In the genomic region with DNA sequence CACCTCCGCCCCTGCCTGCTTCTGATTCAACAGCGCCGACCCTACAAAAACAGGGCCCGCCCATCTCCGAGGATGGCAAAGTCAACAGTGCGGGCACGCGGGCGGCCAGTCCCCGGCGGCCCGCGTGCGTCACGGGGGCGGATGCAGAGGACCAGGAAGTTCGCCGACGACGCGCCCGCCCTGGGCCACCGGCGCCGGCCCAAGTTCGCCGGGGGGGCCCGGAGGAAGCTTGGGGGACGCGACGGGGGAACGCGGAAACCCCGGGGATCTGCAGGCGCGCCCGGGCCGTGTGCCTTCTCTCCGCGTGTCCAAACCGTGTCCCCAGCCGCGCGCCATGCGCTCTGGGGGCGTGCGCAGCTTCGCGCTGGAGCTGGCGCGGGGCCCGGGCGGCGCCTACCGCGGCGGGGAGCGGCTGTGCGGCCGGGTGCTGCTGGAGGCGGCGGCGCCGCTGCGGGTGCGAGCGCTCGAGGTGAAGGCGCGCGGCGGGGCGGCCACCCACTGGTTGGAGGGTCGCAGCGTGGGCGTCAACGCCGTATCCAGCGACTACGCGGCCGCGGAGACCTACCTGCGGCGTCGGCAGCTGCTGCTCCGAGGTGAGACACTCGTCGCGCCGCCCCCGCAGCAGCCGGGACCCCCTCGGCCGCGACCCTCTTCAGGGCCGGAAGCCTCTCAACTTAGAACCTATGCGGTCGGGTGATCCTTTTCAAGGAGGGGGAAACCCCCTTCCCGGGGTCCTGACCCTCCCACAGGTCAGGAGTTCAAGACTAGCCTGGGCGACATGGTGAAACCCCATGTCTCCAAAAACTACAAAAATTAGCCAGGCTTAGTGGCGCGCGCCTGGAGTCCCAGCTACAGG, we compare ENCODE assay signal across 1 cellular context.
A peak's percentile ranks its signal among the peaks of the same experiment; 100 is the strongest.
TF ChIP-seq lines count a peak whose summit lies in the region.

No MANE protein-coding gene starts in this region.

TF ChIP-seq in K562, 482 proteins besides CTCF, POLR2A, EP300 and RAD21 (continued from another document and continues in another):
- TF ChIP-seq, protein P1, sequence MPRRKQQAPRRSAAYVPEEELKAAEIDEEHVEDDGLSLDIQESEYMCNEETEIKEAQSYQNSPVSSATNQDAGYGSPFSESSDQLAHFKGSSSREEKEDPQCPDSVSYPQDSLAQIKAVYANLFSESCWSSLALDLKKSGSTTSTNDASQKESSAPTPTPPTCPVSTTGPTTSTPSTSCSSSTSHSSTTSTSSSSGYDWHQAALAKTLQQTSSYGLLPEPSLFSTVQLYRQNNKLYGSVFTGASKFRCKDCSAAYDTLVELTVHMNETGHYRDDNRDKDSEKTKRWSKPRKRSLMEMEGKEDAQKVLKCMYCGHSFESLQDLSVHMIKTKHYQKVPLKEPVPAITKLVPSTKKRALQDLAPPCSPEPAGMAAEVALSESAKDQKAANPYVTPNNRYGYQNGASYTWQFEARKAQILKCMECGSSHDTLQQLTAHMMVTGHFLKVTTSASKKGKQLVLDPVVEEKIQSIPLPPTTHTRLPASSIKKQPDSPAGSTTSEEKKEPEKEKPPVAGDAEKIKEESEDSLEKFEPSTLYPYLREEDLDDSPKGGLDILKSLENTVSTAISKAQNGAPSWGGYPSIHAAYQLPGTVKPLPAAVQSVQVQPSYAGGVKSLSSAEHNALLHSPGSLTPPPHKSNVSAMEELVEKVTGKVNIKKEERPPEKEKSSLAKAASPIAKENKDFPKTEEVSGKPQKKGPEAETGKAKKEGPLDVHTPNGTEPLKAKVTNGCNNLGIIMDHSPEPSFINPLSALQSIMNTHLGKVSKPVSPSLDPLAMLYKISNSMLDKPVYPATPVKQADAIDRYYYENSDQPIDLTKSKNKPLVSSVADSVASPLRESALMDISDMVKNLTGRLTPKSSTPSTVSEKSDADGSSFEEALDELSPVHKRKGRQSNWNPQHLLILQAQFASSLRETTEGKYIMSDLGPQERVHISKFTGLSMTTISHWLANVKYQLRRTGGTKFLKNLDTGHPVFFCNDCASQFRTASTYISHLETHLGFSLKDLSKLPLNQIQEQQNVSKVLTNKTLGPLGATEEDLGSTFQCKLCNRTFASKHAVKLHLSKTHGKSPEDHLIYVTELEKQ (CRISPR knock-in tag; IDR thresholded peaks at IDR 0.05), result no peak
- TF ChIP-seq, protein P2, sequence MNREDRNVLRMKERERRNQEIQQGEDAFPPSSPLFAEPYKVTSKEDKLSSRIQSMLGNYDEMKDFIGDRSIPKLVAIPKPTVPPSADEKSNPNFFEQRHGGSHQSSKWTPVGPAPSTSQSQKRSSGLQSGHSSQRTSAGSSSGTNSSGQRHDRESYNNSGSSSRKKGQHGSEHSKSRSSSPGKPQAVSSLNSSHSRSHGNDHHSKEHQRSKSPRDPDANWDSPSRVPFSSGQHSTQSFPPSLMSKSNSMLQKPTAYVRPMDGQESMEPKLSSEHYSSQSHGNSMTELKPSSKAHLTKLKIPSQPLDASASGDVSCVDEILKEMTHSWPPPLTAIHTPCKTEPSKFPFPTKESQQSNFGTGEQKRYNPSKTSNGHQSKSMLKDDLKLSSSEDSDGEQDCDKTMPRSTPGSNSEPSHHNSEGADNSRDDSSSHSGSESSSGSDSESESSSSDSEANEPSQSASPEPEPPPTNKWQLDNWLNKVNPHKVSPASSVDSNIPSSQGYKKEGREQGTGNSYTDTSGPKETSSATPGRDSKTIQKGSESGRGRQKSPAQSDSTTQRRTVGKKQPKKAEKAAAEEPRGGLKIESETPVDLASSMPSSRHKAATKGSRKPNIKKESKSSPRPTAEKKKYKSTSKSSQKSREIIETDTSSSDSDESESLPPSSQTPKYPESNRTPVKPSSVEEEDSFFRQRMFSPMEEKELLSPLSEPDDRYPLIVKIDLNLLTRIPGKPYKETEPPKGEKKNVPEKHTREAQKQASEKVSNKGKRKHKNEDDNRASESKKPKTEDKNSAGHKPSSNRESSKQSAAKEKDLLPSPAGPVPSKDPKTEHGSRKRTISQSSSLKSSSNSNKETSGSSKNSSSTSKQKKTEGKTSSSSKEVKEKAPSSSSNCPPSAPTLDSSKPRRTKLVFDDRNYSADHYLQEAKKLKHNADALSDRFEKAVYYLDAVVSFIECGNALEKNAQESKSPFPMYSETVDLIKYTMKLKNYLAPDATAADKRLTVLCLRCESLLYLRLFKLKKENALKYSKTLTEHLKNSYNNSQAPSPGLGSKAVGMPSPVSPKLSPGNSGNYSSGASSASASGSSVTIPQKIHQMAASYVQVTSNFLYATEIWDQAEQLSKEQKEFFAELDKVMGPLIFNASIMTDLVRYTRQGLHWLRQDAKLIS (CRISPR knock-in tag; IDR thresholded peaks at IDR 0.05), result 0 out of 2 replicates have a peak, but pooled peaks have one; percentile 57
- TF ChIP-seq SREBF1 (IDR thresholded peaks at IDR 0.05; ENCODE audit: borderline replicate concordance, low read depth, low read length) (no peak), NCOR1 (IDR thresholded peaks at IDR 0.05) (peak; percentile 43), MYC (IDR thresholded peaks at IDR 0.05; ENCODE audit: low read depth, low read length) (peak; percentile 93), MYC (CRISPR knock-in tag; IDR thresholded peaks at IDR 0.05; ENCODE audit: borderline replicate concordance, low read depth) (no peak), RBM25 (IDR thresholded peaks at IDR 0.05; ENCODE audit: low read depth, low read length, severe bottlenecking) (peak; percentile 44), JUN (IDR thresholded peaks at IDR 0.05; ENCODE audit: borderline replicate concordance, low read depth, low read length) (0 out of 2 replicates have a peak, but pooled peaks have one; percentile 56), JUN (CRISPR knock-in tag; IDR thresholded peaks at IDR 0.05; ENCODE audit: borderline replicate concordance) (peak; percentile 82; the same call in 1 of the 2 replicates), BCL6 (CRISPR knock-in tag; IDR thresholded peaks at IDR 0.05) (no peak), ADNP (tag; IDR thresholded peaks at IDR 0.05) (no peak), SP1 (CRISPR knock-in tag; IDR thresholded peaks at IDR 0.05) (peak; percentile 11; the same call in 1 of the 2 replicates), ELF2 (CRISPR knock-in tag; IDR thresholded peaks at IDR 0.05) (peak; percentile 81; the same call in 1 of the 2 replicates), NFIC (IDR thresholded peaks at IDR 0.05) (peak; percentile 86), BHLHE40 (IDR thresholded peaks at IDR 0.05; ENCODE audit: low read length) (no peak; the same call in 1 of the 2 replicates), SIN3A (IDR thresholded peaks at IDR 0.05; ENCODE audit: borderline replicate concordance in 2 of 2, control insufficient read depth in 1 of 2, low read depth in 2 of 2, low read length in 2 of 2) (peak; percentile 39 to 56; a peak in 1 of 4 replicates)
- TF ChIP-seq, protein P3, sequence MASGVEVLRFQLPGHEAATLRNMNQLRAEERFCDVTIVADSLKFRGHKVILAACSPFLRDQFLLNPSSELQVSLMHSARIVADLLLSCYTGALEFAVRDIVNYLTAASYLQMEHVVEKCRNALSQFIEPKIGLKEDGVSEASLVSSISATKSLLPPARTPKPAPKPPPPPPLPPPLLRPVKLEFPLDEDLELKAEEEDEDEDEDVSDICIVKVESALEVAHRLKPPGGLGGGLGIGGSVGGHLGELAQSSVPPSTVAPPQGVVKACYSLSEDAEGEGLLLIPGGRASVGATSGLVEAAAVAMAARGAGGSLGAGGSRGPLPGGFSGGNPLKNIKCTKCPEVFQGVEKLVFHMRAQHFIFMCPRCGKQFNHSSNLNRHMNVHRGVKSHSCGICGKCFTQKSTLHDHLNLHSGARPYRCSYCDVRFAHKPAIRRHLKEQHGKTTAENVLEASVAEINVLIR (CRISPR knock-in tag; IDR thresholded peaks at IDR 0.05), result peak; percentile 53; the same call in 1 of the 2 replicates
- TF ChIP-seq, protein P4, sequence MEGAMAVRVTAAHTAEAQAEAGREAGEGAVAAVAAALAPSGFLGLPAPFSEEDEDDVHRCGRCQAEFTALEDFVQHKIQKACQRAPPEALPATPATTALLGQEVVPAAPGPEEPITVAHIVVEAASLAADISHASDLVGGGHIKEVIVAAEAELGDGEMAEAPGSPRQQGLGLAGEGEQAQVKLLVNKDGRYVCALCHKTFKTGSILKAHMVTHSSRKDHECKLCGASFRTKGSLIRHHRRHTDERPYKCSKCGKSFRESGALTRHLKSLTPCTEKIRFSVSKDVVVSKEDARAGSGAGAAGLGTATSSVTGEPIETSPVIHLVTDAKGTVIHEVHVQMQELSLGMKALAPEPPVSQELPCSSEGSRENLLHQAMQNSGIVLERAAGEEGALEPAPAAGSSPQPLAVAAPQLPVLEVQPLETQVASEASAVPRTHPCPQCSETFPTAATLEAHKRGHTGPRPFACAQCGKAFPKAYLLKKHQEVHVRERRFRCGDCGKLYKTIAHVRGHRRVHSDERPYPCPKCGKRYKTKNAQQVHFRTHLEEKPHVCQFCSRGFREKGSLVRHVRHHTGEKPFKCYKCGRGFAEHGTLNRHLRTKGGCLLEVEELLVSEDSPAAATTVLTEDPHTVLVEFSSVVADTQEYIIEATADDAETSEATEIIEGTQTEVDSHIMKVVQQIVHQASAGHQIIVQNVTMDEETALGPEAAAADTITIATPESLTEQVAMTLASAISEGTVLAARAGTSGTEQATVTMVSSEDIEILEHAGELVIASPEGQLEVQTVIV (CRISPR knock-in tag; IDR thresholded peaks at IDR 0.05; ENCODE audit: borderline replicate concordance), result peak; percentile 30; the same call in 1 of the 2 replicates
- TF ChIP-seq, protein P5, sequence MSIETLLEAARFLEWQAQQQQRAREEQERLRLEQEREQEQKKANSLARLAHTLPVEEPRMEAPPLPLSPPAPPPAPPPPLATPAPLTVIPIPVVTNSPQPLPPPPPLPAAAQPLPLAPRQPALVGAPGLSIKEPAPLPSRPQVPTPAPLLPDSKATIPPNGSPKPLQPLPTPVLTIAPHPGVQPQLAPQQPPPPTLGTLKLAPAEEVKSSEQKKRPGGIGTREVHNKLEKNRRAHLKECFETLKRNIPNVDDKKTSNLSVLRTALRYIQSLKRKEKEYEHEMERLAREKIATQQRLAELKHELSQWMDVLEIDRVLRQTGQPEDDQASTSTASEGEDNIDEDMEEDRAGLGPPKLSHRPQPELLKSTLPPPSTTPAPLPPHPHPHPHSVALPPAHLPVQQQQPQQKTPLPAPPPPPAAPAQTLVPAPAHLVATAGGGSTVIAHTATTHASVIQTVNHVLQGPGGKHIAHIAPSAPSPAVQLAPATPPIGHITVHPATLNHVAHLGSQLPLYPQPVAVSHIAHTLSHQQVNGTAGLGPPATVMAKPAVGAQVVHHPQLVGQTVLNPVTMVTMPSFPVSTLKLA (conservative IDR thresholded peaks at IDR 0.05), result peak; percentile 87 to 94
- TF ChIP-seq, protein P6, sequence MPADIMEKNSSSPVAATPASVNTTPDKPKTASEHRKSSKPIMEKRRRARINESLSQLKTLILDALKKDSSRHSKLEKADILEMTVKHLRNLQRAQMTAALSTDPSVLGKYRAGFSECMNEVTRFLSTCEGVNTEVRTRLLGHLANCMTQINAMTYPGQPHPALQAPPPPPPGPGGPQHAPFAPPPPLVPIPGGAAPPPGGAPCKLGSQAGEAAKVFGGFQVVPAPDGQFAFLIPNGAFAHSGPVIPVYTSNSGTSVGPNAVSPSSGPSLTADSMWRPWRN (IDR thresholded peaks at IDR 0.05; ENCODE audit: low read depth), result no peak
- TF ChIP-seq, protein P7, sequence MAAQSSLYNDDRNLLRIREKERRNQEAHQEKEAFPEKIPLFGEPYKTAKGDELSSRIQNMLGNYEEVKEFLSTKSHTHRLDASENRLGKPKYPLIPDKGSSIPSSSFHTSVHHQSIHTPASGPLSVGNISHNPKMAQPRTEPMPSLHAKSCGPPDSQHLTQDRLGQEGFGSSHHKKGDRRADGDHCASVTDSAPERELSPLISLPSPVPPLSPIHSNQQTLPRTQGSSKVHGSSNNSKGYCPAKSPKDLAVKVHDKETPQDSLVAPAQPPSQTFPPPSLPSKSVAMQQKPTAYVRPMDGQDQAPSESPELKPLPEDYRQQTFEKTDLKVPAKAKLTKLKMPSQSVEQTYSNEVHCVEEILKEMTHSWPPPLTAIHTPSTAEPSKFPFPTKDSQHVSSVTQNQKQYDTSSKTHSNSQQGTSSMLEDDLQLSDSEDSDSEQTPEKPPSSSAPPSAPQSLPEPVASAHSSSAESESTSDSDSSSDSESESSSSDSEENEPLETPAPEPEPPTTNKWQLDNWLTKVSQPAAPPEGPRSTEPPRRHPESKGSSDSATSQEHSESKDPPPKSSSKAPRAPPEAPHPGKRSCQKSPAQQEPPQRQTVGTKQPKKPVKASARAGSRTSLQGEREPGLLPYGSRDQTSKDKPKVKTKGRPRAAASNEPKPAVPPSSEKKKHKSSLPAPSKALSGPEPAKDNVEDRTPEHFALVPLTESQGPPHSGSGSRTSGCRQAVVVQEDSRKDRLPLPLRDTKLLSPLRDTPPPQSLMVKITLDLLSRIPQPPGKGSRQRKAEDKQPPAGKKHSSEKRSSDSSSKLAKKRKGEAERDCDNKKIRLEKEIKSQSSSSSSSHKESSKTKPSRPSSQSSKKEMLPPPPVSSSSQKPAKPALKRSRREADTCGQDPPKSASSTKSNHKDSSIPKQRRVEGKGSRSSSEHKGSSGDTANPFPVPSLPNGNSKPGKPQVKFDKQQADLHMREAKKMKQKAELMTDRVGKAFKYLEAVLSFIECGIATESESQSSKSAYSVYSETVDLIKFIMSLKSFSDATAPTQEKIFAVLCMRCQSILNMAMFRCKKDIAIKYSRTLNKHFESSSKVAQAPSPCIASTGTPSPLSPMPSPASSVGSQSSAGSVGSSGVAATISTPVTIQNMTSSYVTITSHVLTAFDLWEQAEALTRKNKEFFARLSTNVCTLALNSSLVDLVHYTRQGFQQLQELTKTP (IDR thresholded peaks at IDR 0.05; ENCODE audit: low read depth in 1 of 2, partially characterized antibody in 2 of 2), result no peak
- TF ChIP-seq, protein P8, sequence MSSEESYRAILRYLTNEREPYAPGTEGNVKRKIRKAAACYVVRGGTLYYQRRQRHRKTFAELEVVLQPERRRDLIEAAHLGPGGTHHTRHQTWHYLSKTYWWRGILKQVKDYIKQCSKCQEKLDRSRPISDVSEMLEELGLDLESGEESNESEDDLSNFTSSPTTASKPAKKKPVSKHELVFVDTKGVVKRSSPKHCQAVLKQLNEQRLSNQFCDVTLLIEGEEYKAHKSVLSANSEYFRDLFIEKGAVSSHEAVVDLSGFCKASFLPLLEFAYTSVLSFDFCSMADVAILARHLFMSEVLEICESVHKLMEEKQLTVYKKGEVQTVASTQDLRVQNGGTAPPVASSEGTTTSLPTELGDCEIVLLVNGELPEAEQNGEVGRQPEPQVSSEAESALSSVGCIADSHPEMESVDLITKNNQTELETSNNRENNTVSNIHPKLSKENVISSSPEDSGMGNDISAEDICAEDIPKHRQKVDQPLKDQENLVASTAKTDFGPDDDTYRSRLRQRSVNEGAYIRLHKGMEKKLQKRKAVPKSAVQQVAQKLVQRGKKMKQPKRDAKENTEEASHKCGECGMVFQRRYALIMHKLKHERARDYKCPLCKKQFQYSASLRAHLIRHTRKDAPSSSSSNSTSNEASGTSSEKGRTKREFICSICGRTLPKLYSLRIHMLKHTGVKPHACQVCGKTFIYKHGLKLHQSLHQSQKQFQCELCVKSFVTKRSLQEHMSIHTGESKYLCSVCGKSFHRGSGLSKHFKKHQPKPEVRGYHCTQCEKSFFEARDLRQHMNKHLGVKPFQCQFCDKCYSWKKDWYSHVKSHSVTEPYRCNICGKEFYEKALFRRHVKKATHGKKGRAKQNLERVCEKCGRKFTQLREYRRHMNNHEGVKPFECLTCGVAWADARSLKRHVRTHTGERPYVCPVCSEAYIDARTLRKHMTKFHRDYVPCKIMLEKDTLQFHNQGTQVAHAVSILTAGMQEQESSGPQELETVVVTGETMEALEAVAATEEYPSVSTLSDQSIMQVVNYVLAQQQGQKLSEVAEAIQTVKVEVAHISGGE (CRISPR knock-in tag; IDR thresholded peaks at IDR 0.05), result peak in 1 of 3 experiments; percentile 65; a peak in 2 of 6 replicates
- TF ChIP-seq, protein P9, sequence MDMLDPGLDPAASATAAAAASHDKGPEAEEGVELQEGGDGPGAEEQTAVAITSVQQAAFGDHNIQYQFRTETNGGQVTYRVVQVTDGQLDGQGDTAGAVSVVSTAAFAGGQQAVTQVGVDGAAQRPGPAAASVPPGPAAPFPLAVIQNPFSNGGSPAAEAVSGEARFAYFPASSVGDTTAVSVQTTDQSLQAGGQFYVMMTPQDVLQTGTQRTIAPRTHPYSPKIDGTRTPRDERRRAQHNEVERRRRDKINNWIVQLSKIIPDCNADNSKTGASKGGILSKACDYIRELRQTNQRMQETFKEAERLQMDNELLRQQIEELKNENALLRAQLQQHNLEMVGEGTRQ (CRISPR knock-in tag; IDR thresholded peaks at IDR 0.05), result peak; percentile 51; the same call in 1 of the 2 replicates
